In the genomic region with DNA sequence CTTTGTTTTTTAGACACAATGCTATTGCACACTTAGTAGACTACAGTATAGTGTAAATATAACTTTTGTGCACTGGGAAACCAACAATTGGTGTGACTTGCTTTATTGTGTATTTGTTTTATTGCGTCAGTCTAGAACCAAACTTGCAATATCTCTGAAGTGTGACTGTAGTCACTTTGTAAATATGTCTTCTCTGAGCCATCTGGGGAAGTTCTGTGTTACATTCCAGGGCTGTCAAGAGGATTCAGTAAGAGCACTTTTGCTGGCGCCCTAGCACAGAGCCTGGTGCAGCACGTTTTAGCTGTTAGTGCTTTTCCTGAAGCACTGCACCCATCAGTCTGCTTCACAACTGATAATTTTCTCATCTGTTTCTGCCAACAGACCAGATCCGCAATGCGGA, we compare ENCODE assay signal across 18 cellular contexts.
DNase-seq lines count a peak whose midpoint lies in the region; ATAC-seq and TF ChIP-seq lines count a peak whose summit lies in the region.
"Had no signal": no experiment of that assay in that cellular context is flagged by ENCODE, and none has a peak within 500 bp of the region (broad histone marks: within the 10 kb centered on the region; RNA-seq: fewer than 3 reads in every experiment).

No MANE protein-coding gene starts in this region.

- H3K27ac ChIP-seq in mesodermal cell (ENCODE audit: low read depth, low read length, severe bottlenecking) (peak overlapping the region; percentile 18), testis (no peak overlapping the region), endodermal cell (ENCODE audit: low read depth, low read length) (no peak overlapping the region)
- H3K27ac ChIP-seq: neural progenitor cell, right lobe of liver, transverse colon had no signal

- ATAC-seq in mucosa of descending colon, result no peak
- ATAC-seq: left lobe of liver had no signal

- no peak for TF ChIP-seq CTCF in fibroblast of the aortic adventitia (IDR thresholded peaks at IDR 0.05; ENCODE audit: insufficient read depth, low read length)
- TF ChIP-seq CTCF in testis (IDR thresholded peaks at IDR 0.05), result no peak
- no peak for TF ChIP-seq CTCF in endodermal cell (conservative IDR thresholded peaks at IDR 0.05)
- no peak for TF ChIP-seq CTCF in mucosa of descending colon (IDR thresholded peaks at IDR 0.05)

- H3K9me3 ChIP-seq in mesodermal cell (ENCODE audit: control insufficient read depth, low read length), result no peaks in the 10 kb centered on the region
- no peaks in the 10 kb centered on the region for H3K9me3 ChIP-seq in testis
- no peaks in the 10 kb centered on the region for H3K9me3 ChIP-seq in endodermal cell (ENCODE audit: control insufficient read depth, low read length)
- H3K9me3 ChIP-seq in mucosa of descending colon, result no peaks in the 10 kb centered on the region
- H3K9me3 ChIP-seq: HAP-1, right lobe of liver, transverse colon had no signal

- intact Hi-C loops in testis (cut with DNase I; ENCODE audit: low total_unique reads) (no loop called here), mucosa of descending colon (cut with DNase I, micrococcal nuclease) (no loop called here)

- no peaks in the 10 kb centered on the region for H3K36me3 Mint-ChIP-seq in endodermal cell (ENCODE audit: low read depth)
- H3K36me3 Mint-ChIP-seq: neural progenitor cell had no signal

- peaks cover 16% of the 10 kb centered on the region for H3K4me1 ChIP-seq in mesodermal cell (ENCODE audit: control insufficient read depth, insufficient read depth, low read length, poor library complexity, severe bottlenecking)
- no peaks in the 10 kb centered on the region for H3K4me1 ChIP-seq in testis
- H3K4me1 ChIP-seq in endodermal cell (ENCODE audit: control insufficient read depth, insufficient read depth, low read length), result no peaks in the 10 kb centered on the region
- H3K4me1 ChIP-seq in mucosa of descending colon (ENCODE audit: low read depth), result no peaks in the 10 kb centered on the region
- H3K4me1 ChIP-seq: neural progenitor cell, right lobe of liver, transverse colon had no signal

- whole genome bisulfite sequencing in mesodermal cell (ENCODE audit: insufficient coverage in 2 of 2), 2 experiments, result 88 to 91% methylated on average over 2 to 5 of the region's 5 CpGs
- WGBS in testis, 2 donors, result 89% methylated on average over 5 of the region's 5 CpGs
- 75 to 95% methylated on average over 2 to 5 of the region's 5 CpGs for WGBS in endodermal cell (ENCODE audit: insufficient coverage in 1 of 2, insufficient read length in 1 of 2), 2 experiments

- H3K27ac Mint-ChIP-seq in endodermal cell, result no peak overlapping the region
- H3K27ac Mint-ChIP-seq: B cell, neural progenitor cell had no signal

- H3K27me3 ChIP-seq in testis (no peaks in the 10 kb centered on the region), endodermal cell (ENCODE audit: control insufficient read depth, insufficient read depth, low read length, poor library complexity, severe bottlenecking) (no peaks in the 10 kb centered on the region)
- H3K27me3 ChIP-seq: neural progenitor cell, right lobe of liver had no signal

- peaks cover 7% of the 10 kb centered on the region for H3K4me1 Mint-ChIP-seq in endodermal cell
- H3K4me1 Mint-ChIP-seq: B cell had no signal

- H3K9ac ChIP-seq in endodermal cell (ENCODE audit: extremely low read depth, low read length, poor library complexity, severe bottlenecking), result no peak overlapping the region
- H3K9ac ChIP-seq: neural progenitor cell had no signal

- no peaks in the 10 kb centered on the region for H3K36me3 ChIP-seq in mesodermal cell (ENCODE audit: control insufficient read depth, insufficient read depth, low read length)
- H3K36me3 ChIP-seq in testis (ENCODE audit: low read depth, missing control alignments), result no peaks in the 10 kb centered on the region
- no peaks in the 10 kb centered on the region for H3K36me3 ChIP-seq in endodermal cell (ENCODE audit: control insufficient read depth, insufficient read depth, low read length)
- no peaks in the 10 kb centered on the region for H3K36me3 ChIP-seq in mucosa of descending colon (ENCODE audit: low read depth)
- H3K36me3 ChIP-seq: HAP-1, neural progenitor cell, right lobe of liver, transverse colon had no signal

- no peak for TF ChIP-seq POLR2A in testis (IDR thresholded peaks at IDR 0.05)

- no peak overlapping the region for H3K4me3 Mint-ChIP-seq in endodermal cell
- H3K4me3 Mint-ChIP-seq: B cell, neural progenitor cell had no signal

- no peaks in the 10 kb centered on the region for H3K9me3 Mint-ChIP-seq in endodermal cell
- H3K9me3 Mint-ChIP-seq: neural progenitor cell had no signal

- H3K4me3 ChIP-seq in fibroblast of the aortic adventitia (ENCODE audit: low read depth, low read length) (no peak overlapping the region), mesodermal cell (ENCODE audit: extremely low read depth, insufficient read depth, low read length, poor library complexity, severe bottlenecking) (no peak overlapping the region), testis (no peak overlapping the region), endodermal cell (ENCODE audit: low read length) (no peak overlapping the region), mucosa of descending colon (no peak overlapping the region)
- H3K4me3 ChIP-seq: HAP-1, neural progenitor cell, right lobe of liver, transverse colon had no signal

- DNase-seq in AG08396 (ENCODE audit: low spot score) (peak; percentile 71), HuH-7 (ENCODE audit: low spot score) (peak; percentile 57), fibroblast of the aortic adventitia (ENCODE audit: low read depth) (peak; percentile 48), testis (no peak), endodermal cell (no peak), mucosa of descending colon (no peak), foreskin melanocyte (no peak)
- DNase-seq: activated T-cell treated with anti-CD3 and anti-CD28 coated beads, Interleukin-2, amount 50 U/mL, for 48 hours; NCI-H1048; NCI-H345; right lobe of liver; stimulated activated CD4-positive, alpha-beta T cell treated with anti-CD3 and anti-CD28 coated beads, Interleukin-4, amount 100 ng/mL, for 4 hours; transverse colon had no signal

- H3K27me3 Mint-ChIP-seq in endodermal cell (ENCODE audit: insufficient read depth), result peaks cover 1% of the 10 kb centered on the region

Comparison
In these comparisons a context has a peak if more than half of its experiments do, and no peak if none do; other contexts are left out.
1. DNase-seq: peak in AG08396 (single experiment), HuH-7 (single experiment) and fibroblast of the aortic adventitia (single experiment); none in testis (single experiment), endodermal cell (single experiment), mucosa of descending colon (0 of 3) and foreskin melanocyte (single experiment).